15 cellular contexts compared by ENCODE assay signal in the genomic region with DNA sequence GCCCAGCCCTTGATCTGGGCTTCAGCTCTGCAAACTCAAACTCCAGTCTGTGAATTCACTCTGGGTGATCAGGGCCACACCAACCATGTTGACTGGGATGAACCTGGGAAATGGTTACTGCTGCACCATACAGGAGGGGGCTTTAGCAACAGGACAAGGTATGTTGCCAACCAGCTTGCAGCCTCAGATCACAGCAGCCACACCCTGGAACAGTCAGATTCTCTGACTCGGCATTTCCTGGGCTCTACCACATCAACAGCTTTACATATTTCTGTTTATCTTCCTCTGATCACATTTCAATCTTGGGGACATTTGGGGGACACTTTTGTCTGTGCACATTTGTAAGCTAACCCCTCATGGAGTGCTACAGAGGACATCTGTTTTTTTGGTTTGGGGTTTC.
"Had no signal": no experiment of that assay in that cellular context is flagged by ENCODE, and none has a peak within 500 bp of the region (broad histone marks: within the 10 kb centered on the region; RNA-seq: fewer than 3 reads in every experiment).

No MANE protein-coding gene starts in this region.

- ATAC-seq: activated CD8-positive, alpha-beta T cell treated with anti-CD3 and anti-CD28 coated beads for 36 hours; activated T-cell treated with anti-CD3 and anti-CD28 coated beads, Interleukin-2, amount 50 U/mL, for 4 hours; sciatic nerve; stimulated activated naive CD8-positive, alpha-beta T cell treated with anti-CD3 and anti-CD28 coated beads, Interleukin-15, amount 100 ng/mL, for 72 hours had no signal

- H3K4me1 ChIP-seq: spleen, upper lobe of left lung had no signal

- H3K27ac ChIP-seq: cardiac muscle cell, spleen, upper lobe of left lung had no signal

- DNase-seq: activated B cell treated with CpG ODN at 0.5 μM for 24 hours; activated CD4-positive, alpha-beta T cell treated with anti-CD3 and anti-CD28 coated beads for 48 hours; activated CD8-positive, alpha-beta T cell treated with anti-CD3 and anti-CD28 coated beads for 36 hours; activated effector memory CD4-positive, alpha-beta T cell treated with Interleukin-2 at 50 U/mL for 16 hours; activated naive CD4-positive, alpha-beta T cell treated with anti-CD3 and anti-CD28 coated beads, Interleukin-2, amount 50 U/mL, for 16 hours; activated T-cell treated with anti-CD3 and anti-CD28 coated beads, Interleukin-2, amount 50 U/mL, for 4 hours; dorsolateral prefrontal cortex; endodermal cell; glutamatergic neuron; kidney glomerular epithelial cell; spleen; stimulated activated naive CD8-positive, alpha-beta T cell treated with anti-CD3 and anti-CD28 coated beads, Interleukin-15, amount 100 ng/mL, for 72 hours; upper lobe of left lung had no signal

- H3K27me3 ChIP-seq: cardiac muscle cell, upper lobe of left lung had no signal

- H3K36me3 ChIP-seq: cardiac muscle cell, spleen, upper lobe of left lung had no signal

- H3K4me3 ChIP-seq: cardiac muscle cell, dorsolateral prefrontal cortex, spleen, upper lobe of left lung had no signal

- H3K9me3 ChIP-seq: spleen, upper lobe of left lung had no signal
